ENCODE assay signal across 17 cellular contexts in genomic region chr5:78726556-78726955, GRCh38.
DNase-seq lines count a peak whose midpoint lies in the region; ATAC-seq and TF ChIP-seq lines count a peak whose summit lies in the region.
"Had no signal": no experiment of that assay in that cellular context is flagged by ENCODE, and none has a peak within 500 bp of the region (broad histone marks: within the 10 kb centered on the region; RNA-seq: fewer than 3 reads in every experiment).

No MANE protein-coding gene starts in this region.

- peaks cover 71% of the 10 kb centered on the region for H3F3A ChIP-seq in SU-DHL-6 (ENCODE audit: insufficient read depth)

- H3K79me2 ChIP-seq in SU-DHL-6 (ENCODE audit: insufficient read depth, low read length), result no peaks in the 10 kb centered on the region
- no peaks in the 10 kb centered on the region for H3K79me2 ChIP-seq in H9 (ENCODE audit: insufficient read depth, low read length)

- DNase-seq in Calu3 (no peak), esophagus muscularis mucosa (ENCODE audit: extremely low spot score) (peak; percentile 74), spleen (no peak), H9 (no peak)
- DNase-seq in stimulated activated CD4-positive, alpha-beta T cell treated with anti-CD3 and anti-CD28 coated beads, Interleukin-2, amount 100 ng/mL, for 48 hours, result no peak
- DNase-seq: CD4-positive, alpha-beta T cell; DMS79 treated with DMSO at 0.1 percent for 48 hours; GF-D8; MG63; NCI-H1105; NCI-H1694 treated with DMSO at 0.1 percent for 48 hours; NCI-H774; SHP77 had no signal

- H3K9me3 ChIP-seq in SU-DHL-6 (ENCODE audit: insufficient read depth, low read length) (no peaks in the 10 kb centered on the region), esophagus muscularis mucosa (no peaks in the 10 kb centered on the region), spleen (no peaks in the 10 kb centered on the region), H9 (ENCODE audit: control insufficient read depth, low read depth, low read length) (no peaks in the 10 kb centered on the region)
- H3K9me3 ChIP-seq: MG63 had no signal

- H4K5ac ChIP-seq in H9 (ENCODE audit: insufficient read length, low read depth, low read length), result no peak overlapping the region

- no peak overlapping the region for H3T11ph ChIP-seq in H9 (ENCODE audit: low read length)

- no peaks in the 10 kb centered on the region for H3K9me2 ChIP-seq in SU-DHL-6 (replicated peaks; ENCODE audit: insufficient read depth, low read length)

- H3K4me3 Mint-ChIP-seq in Calu3 (ENCODE audit: low read depth, unreplicated experiment), result no peak overlapping the region
- H3K4me3 Mint-ChIP-seq in H9, result no peak overlapping the region
- H3K4me3 Mint-ChIP-seq: CD4-positive, alpha-beta T cell; GM23338 had no signal

- CTCF ChIA-PET in Calu3 (lab: Charles Lee), result no interaction called here

- 100% methylated on average over 3 of the region's 3 CpGs for WGBS in esophagus muscularis mucosa
- 89 to 98% (median 94%) methylated on average over 3 of the region's 3 CpGs for WGBS in spleen, 5 donors
- no CpG with 5 or more reads among the region's 3 CpGs for WGBS in H9 (ENCODE audit: extremely low coverage, insufficient read length, low lambda C conversion rate)

- no TSS peak for BruUV-seq in Calu3 (replicated peaks; lab: Mats Ljungman, UMichigan)

- H4K20me1 ChIP-seq in SU-DHL-6 (ENCODE audit: low read depth, low read length), result no peaks in the 10 kb centered on the region
- no peaks in the 10 kb centered on the region for H4K20me1 ChIP-seq in H9 (ENCODE audit: control insufficient read depth, insufficient read depth, insufficient read length)

- H2AK5ac ChIP-seq in H9 (ENCODE audit: insufficient read length, low read length), result no peak overlapping the region

- TF ChIP-seq CTCF in Calu3 (IDR thresholded peaks at IDR 0.05; ENCODE audit: unreplicated experiment) (no peak), SU-DHL-6 (IDR thresholded peaks at IDR 0.05; ENCODE audit: insufficient read depth, low read length, poor library complexity, severe bottlenecking) (no peak), esophagus muscularis mucosa (IDR thresholded peaks at IDR 0.05) (no peak), spleen (IDR thresholded peaks at IDR 0.05 in 8 of 11, conservative IDR thresholded peaks at IDR 0.05 in 3 of 11) (no peak), H9 (conservative IDR thresholded peaks at IDR 0.05) (no peak)

- no peak overlapping the region for H4K8ac ChIP-seq in H9 (replicated peaks; ENCODE audit: insufficient read length, low read depth, low read length)

- H3K27me3 Mint-ChIP-seq in Calu3 (ENCODE audit: unreplicated experiment), result no peaks in the 10 kb centered on the region
- no peaks in the 10 kb centered on the region for H3K27me3 Mint-ChIP-seq in H9 (ENCODE audit: low read depth)
- H3K27me3 Mint-ChIP-seq: CD4-positive, alpha-beta T cell had no signal

- H3K27ac ChIP-seq in SU-DHL-6 (ENCODE audit: low read depth, low read length) (peak overlapping the region; percentile 99), esophagus muscularis mucosa (replicated peaks in 1 of 4) (no peak overlapping the region), spleen (peak overlapping the region in 5 of 8 donors; percentile 69 to 88 (median 75)), H9 (ENCODE audit: insufficient read length, low read depth, low read length) (no peak overlapping the region)
- H3K27ac ChIP-seq: HL-60 had no signal

- no peak overlapping the region for H3K4me3 ChIP-seq in SU-DHL-6 (ENCODE audit: insufficient read depth, low read length, poor library complexity, severe bottlenecking)
- no peak overlapping the region for H3K4me3 ChIP-seq in esophagus muscularis mucosa
- no peak overlapping the region for H3K4me3 ChIP-seq in spleen
- H3K4me3 ChIP-seq: GM23338, MG63 had no signal

- no peak overlapping the region for H2BK20ac ChIP-seq in H9 (ENCODE audit: low read depth, low read length, poor library complexity, severe bottlenecking)

- H2BK5ac ChIP-seq in H9 (ENCODE audit: insufficient read length, low read length), result no peak overlapping the region

- H3K27me3 ChIP-seq in SU-DHL-6 (ENCODE audit: low read length) (no peaks in the 10 kb centered on the region), esophagus muscularis mucosa (no peaks in the 10 kb centered on the region), spleen (replicated peaks in 1 of 7) (no peaks in the 10 kb centered on the region), H9 (ENCODE audit: insufficient read depth, low read length) (no peaks in the 10 kb centered on the region)
- H3K27me3 ChIP-seq: MG63 had no signal

- H3K18ac ChIP-seq in H9 (ENCODE audit: insufficient read length, low read depth, low read length), result no peak overlapping the region

- peaks cover 12% of the 10 kb centered on the region for H3K36me3 Mint-ChIP-seq in Calu3 (ENCODE audit: insufficient read depth, unreplicated experiment)
- peaks cover 0 to 9% (median 2%) of the 10 kb centered on the region in 3 experiments; a peak in 3 of 7 replicates for H3K36me3 Mint-ChIP-seq in H9 (ENCODE audit: insufficient read depth in 1 of 3, low read depth in 3 of 3)

- no peak for TF ChIP-seq POLR2A in esophagus muscularis mucosa (IDR thresholded peaks at IDR 0.05; ENCODE audit: low read depth)
- TF ChIP-seq POLR2A in spleen (IDR thresholded peaks at IDR 0.05), result no peak

- H3K9me3 Mint-ChIP-seq in Calu3 (ENCODE audit: low read depth, unreplicated experiment) (peaks cover 2% of the 10 kb centered on the region), H9 (peaks cover 0 to 4% of the 10 kb centered on the region in 2 experiments; a peak in 2 of 5 replicates)
- H3K9me3 Mint-ChIP-seq: CD4-positive, alpha-beta T cell had no signal

- H3K9ac ChIP-seq in SU-DHL-6 (ENCODE audit: low read length), result 0 out of 2 replicates have a peak overlapping the region, but pooled peaks have one; percentile 65
- no peak overlapping the region for H3K9ac ChIP-seq in H9 (ENCODE audit: extremely low read depth, insufficient read length, low read length)

- ATAC-seq in GM21717 (IDR thresholded peaks at IDR 0.05; ENCODE audit: unreplicated experiment), result no peak
- ATAC-seq: GM23338 had no signal

- intact Hi-C loops in Calu3 (cut with micrococcal nuclease; ENCODE audit: unreplicated experiment), result no loop called here
- intact Hi-C loops in esophagus muscularis mucosa (cut with DNase I), result no loop called here
- intact Hi-C loops in spleen (cut with DNase I; ENCODE audit: low total_unique reads), result no loop called here

- peak overlapping the region; percentile 86 for H3K27ac Mint-ChIP-seq in Calu3 (ENCODE audit: unreplicated experiment)
- no peak overlapping the region; a peak in 2 of 7 replicates for H3K27ac Mint-ChIP-seq in H9
- H3K27ac Mint-ChIP-seq: CD4-positive, alpha-beta T cell; GM23338 had no signal

- no peak overlapping the region for H2BK15ac ChIP-seq in H9 (ENCODE audit: low read depth, low read length)

- no peaks in the 10 kb centered on the region for H3K79me1 ChIP-seq in H9 (ENCODE audit: insufficient read depth, low read depth, low read length, poor library complexity, severe bottlenecking)

- no peak for TF ChIP-seq EP300 in esophagus muscularis mucosa (IDR thresholded peaks at IDR 0.05)

- H3K4me1 ChIP-seq in esophagus muscularis mucosa (no peaks in the 10 kb centered on the region), spleen (peaks cover 0 to 44% (median 1%) of the 10 kb centered on the region in 6 donors), H9 (ENCODE audit: insufficient read depth, low read length) (peaks cover 5% of the 10 kb centered on the region; the same call in 1 of the 2 replicates)

- peaks cover 43% of the 10 kb centered on the region for H3K4me1 Mint-ChIP-seq in Calu3 (ENCODE audit: low read depth, unreplicated experiment)
- H3K4me1 Mint-ChIP-seq in H9, result peaks cover 28 to 46% of the 10 kb centered on the region in 2 experiments

- no peak overlapping the region for H2BK120ac ChIP-seq in H9 (ENCODE audit: low read depth, low read length, poor library complexity, severe bottlenecking)

- H4K91ac ChIP-seq in H9 (ENCODE audit: insufficient read length, low read depth, low read length), result no peak overlapping the region

- H3K14ac ChIP-seq in H9 (ENCODE audit: insufficient read depth, low read length), result no peak overlapping the region

- H2BK12ac ChIP-seq in H9 (ENCODE audit: insufficient read length, low read depth, low read length), result no peak overlapping the region

- H3K23me2 ChIP-seq in H9 (ENCODE audit: insufficient read length, low read depth, low read length, poor library complexity, severe bottlenecking), result no peaks in the 10 kb centered on the region

- H3K4ac ChIP-seq in H9 (ENCODE audit: low read depth, low read length), result no peak overlapping the region

- no peaks in the 10 kb centered on the region for H3K36me3 ChIP-seq in SU-DHL-6 (ENCODE audit: low read length)
- no peaks in the 10 kb centered on the region for H3K36me3 ChIP-seq in esophagus muscularis mucosa
- no peaks in the 10 kb centered on the region for H3K36me3 ChIP-seq in spleen
- H3K36me3 ChIP-seq: MG63 had no signal

- no peak overlapping the region for H3K23ac ChIP-seq in H9 (ENCODE audit: insufficient read length, low read depth, low read length)

- no peak overlapping the region for H3K56ac ChIP-seq in H9 (ENCODE audit: insufficient read length, low read depth, low read length)

- H3K4me2 ChIP-seq in SU-DHL-6 (ENCODE audit: low read depth, low read length, poor library complexity, severe bottlenecking) (peak overlapping the region; percentile 78), H9 (ENCODE audit: insufficient read depth, insufficient read length, low read length) (no peak overlapping the region)
- H3K4me2 ChIP-seq: GM23338 had no signal

- no peak overlapping the region for H2AFZ ChIP-seq in SU-DHL-6 (ENCODE audit: low read depth, low read length, severe bottlenecking)
- H2AFZ ChIP-seq in H9 (ENCODE audit: low read length), result no peak overlapping the region
- H2AFZ ChIP-seq: GM23338 had no signal

Comparison
In these comparisons a context has a peak if more than half of its experiments do, and no peak if none do; other contexts are left out.
1. H3K27ac ChIP-seq: peak in SU-DHL-6 (single experiment) and spleen (5 of 8); none in esophagus muscularis mucosa (0 of 4) and H9 (single experiment).